ENCODE assay signal across 8 cellular contexts in genomic region chr2:127067620-127068350, GRCh38. TPM values are rescaled to one million over a fixed set of nuclear protein-coding genes. Genes with fewer than 3 reads are reported as not detected.
DNase-seq lines count a peak whose midpoint lies in the region; ATAC-seq, FAIRE-seq and TF ChIP-seq lines count a peak whose summit lies in the region.

No MANE protein-coding gene starts in this region.

- H3K4me3 Mint-ChIP-seq in activated CD4-positive, alpha-beta T cell treated with anti-CD3 and anti-CD28 coated beads, Interleukin-2, amount 10 ng/mL, durations not matched to agents 24 days and 14 days: no peak overlapping the region
- H3K4me3 Mint-ChIP-seq in chondrocyte (ENCODE audit: unreplicated experiment): no peak overlapping the region

- 45% methylated on average over 19 of the region's 19 CpGs for WGBS in liver

- POLR2A ChIA-PET in A673 (lab: Charles Lee; ENCODE audit: low non-redundant PET): no interaction called here

- peak; percentile 95 for FAIRE-seq in GM12891 (lab: Jason Lieb, UNC)

- DNase-seq in A673 (ENCODE audit: low spot score) (peak; percentile 68), GM12891 (ENCODE audit: insufficient read length, low spot score) (peak; percentile 88), MG63 (peak; percentile 45), chondrocyte (ENCODE audit: low spot score) (no peak)
- peak; percentile 89 for DNase-seq in activated CD4-positive, alpha-beta T cell treated with anti-CD3 and anti-CD28 coated beads, Interleukin-2, amount 10 ng/mL, durations not matched to agents 24 days and 14 days
- peak in 2 of 3 donors; percentile 56 to 67 for DNase-seq in stimulated activated CD4-positive, alpha-beta T cell treated with anti-CD3 and anti-CD28 coated beads, TNF-alpha, amount 100 ng/mL, for 48 hours (ENCODE audit: low read depth in 3 of 3)

- H3K9me3 ChIP-seq in A673 (ENCODE audit: low read depth, low read length, poor library complexity, severe bottlenecking) (no peaks in the 10 kb centered on the region), MG63 (no peaks in the 10 kb centered on the region), liver (ENCODE audit: control insufficient read depth in 4 of 4, low read length in 3 of 4) (no peaks in the 10 kb centered on the region)

- no peak for TF ChIP-seq POLR2A in GM12891 (IDR thresholded peaks at IDR 0.05; ENCODE audit: low read depth, low read length)

- no peak overlapping the region for H3K9ac ChIP-seq in liver (ENCODE audit: low read depth in 1 of 2, low read length in 2 of 2)

- no peaks in the 10 kb centered on the region for H3K9me3 Mint-ChIP-seq in activated CD4-positive, alpha-beta T cell treated with anti-CD3 and anti-CD28 coated beads, Interleukin-2, amount 10 ng/mL, durations not matched to agents 24 days and 14 days
- no peaks in the 10 kb centered on the region for H3K9me3 Mint-ChIP-seq in chondrocyte (ENCODE audit: low read depth)

- CTCF ChIA-PET in A673 (lab: Charles Lee): interaction anchor here (0.5 to 1.0 kb wide), 6 partner anchors 9 to 508 kb away, joined by 3 to 15 read pairs (median 3); no protein-coding TSS in a partner anchor

- no peak for ATAC-seq in GM21515 (IDR thresholded peaks at IDR 0.05; ENCODE audit: unreplicated experiment)

- H3K4me1 ChIP-seq in A673 (ENCODE audit: insufficient read depth, low read length, poor library complexity, severe bottlenecking) (peaks cover 11% of the 10 kb centered on the region), liver (ENCODE audit: control insufficient read depth in 4 of 4, insufficient read depth in 4 of 4, low read length in 3 of 4) (peaks cover 3 to 10% (median 5%) of the 10 kb centered on the region in 4 donors)

- TF ChIP-seq CTCF in A673 (conservative IDR thresholded peaks at IDR 0.05; ENCODE audit: low read depth, low read length): peak; percentile 90
- peak; percentile 88 for TF ChIP-seq CTCF in chondrocyte (IDR thresholded peaks at IDR 0.05)
- peak; percentile 82 for TF ChIP-seq CTCF in liver (IDR thresholded peaks at IDR 0.05; ENCODE audit: low read depth, low read length, missing input control)

- no peak overlapping the region for H3K27ac ChIP-seq in A673 (ENCODE audit: low read depth, low read length, poor library complexity, severe bottlenecking)
- peak overlapping the region; percentile 3 to 44 for H3K27ac ChIP-seq in liver (ENCODE audit: low read depth in 1 of 2, low read length in 2 of 2)

- peaks cover 33% of the 10 kb centered on the region for H3K36me3 Mint-ChIP-seq in activated CD4-positive, alpha-beta T cell treated with anti-CD3 and anti-CD28 coated beads, Interleukin-2, amount 10 ng/mL, durations not matched to agents 24 days and 14 days (ENCODE audit: low read depth)
- H3K36me3 Mint-ChIP-seq in chondrocyte (ENCODE audit: low read depth): peaks cover 6% of the 10 kb centered on the region

- H3K27me3 Mint-ChIP-seq in activated CD4-positive, alpha-beta T cell treated with anti-CD3 and anti-CD28 coated beads, Interleukin-2, amount 10 ng/mL, durations not matched to agents 24 days and 14 days: no peaks in the 10 kb centered on the region
- no peaks in the 10 kb centered on the region for H3K27me3 Mint-ChIP-seq in chondrocyte (ENCODE audit: low read depth)

- peaks cover 18% of the 10 kb centered on the region for H3K4me1 Mint-ChIP-seq in activated CD4-positive, alpha-beta T cell treated with anti-CD3 and anti-CD28 coated beads, Interleukin-2, amount 10 ng/mL, durations not matched to agents 24 days and 14 days
- H3K4me1 Mint-ChIP-seq in chondrocyte (ENCODE audit: low read depth): peaks cover 36% of the 10 kb centered on the region

- peak overlapping the region; percentile 45 for H3K27ac Mint-ChIP-seq in activated CD4-positive, alpha-beta T cell treated with anti-CD3 and anti-CD28 coated beads, Interleukin-2, amount 10 ng/mL, durations not matched to agents 24 days and 14 days
- peak overlapping the region; percentile 37 for H3K27ac Mint-ChIP-seq in chondrocyte (ENCODE audit: unreplicated experiment)

- H3K4me3 ChIP-seq in A673 (ENCODE audit: low read depth, low read length, poor library complexity, severe bottlenecking) (no peak overlapping the region), MG63 (no peak overlapping the region), liver (ENCODE audit: low read depth in 1 of 3, low read length in 3 of 3) (no peak overlapping the region)

- TF ChIP-seq RAD21 in liver (IDR thresholded peaks at IDR 0.05): peak; percentile 86 to 91

- no peaks in the 10 kb centered on the region for H3K36me3 ChIP-seq in A673 (ENCODE audit: insufficient read depth, low read length, poor library complexity, severe bottlenecking)
- peaks cover under 1% of the 10 kb centered on the region for H3K36me3 ChIP-seq in MG63
- peaks cover 0 to 13% (median 1%) of the 10 kb centered on the region in 4 donors for H3K36me3 ChIP-seq in liver (ENCODE audit: control insufficient read depth in 4 of 4, insufficient read depth in 3 of 4, low read depth in 1 of 4, low read length in 3 of 4)

- intact Hi-C loops in A673 (cut with micrococcal nuclease; ENCODE audit: unreplicated experiment): loop anchor here (5.0 kb wide), 1 partner anchor 105 kb away; no protein-coding TSS in a partner anchor
- intact Hi-C loops in activated CD4-positive, alpha-beta T cell treated with anti-CD3 and anti-CD28 coated beads, Interleukin-2, amount 10 ng/mL, durations not matched to agents 24 days and 14 days (cut with micrococcal nuclease): loop anchor here (1.0 kb wide), 1 partner anchor 40 kb away; the partner anchor contains the start of gene BIN1

- H3K27me3 ChIP-seq in A673 (replicated peaks; ENCODE audit: insufficient read depth, low read depth, low read length, poor library complexity): no peaks in the 10 kb centered on the region
- no peaks in the 10 kb centered on the region for H3K27me3 ChIP-seq in MG63
- no peaks in the 10 kb centered on the region for H3K27me3 ChIP-seq in liver (ENCODE audit: control insufficient read depth in 4 of 4, insufficient read depth in 4 of 4, low read length in 3 of 4)

- no TSS peak for BruUV-seq in A673 (replicated peaks; lab: Mats Ljungman, UMichigan)

TF ChIP-seq in GM12891, 5 proteins besides CTCF, POLR2A, EP300 and RAD21:
- no peak for TF ChIP-seq SPI1 (IDR thresholded peaks at IDR 0.05; ENCODE audit: low read depth, low read length)
- TF ChIP-seq TAF1 (IDR thresholded peaks at IDR 0.05; ENCODE audit: low read depth, low read length): no peak
- no peak for TF ChIP-seq POU2F2 (IDR thresholded peaks at IDR 0.05; ENCODE audit: low read depth, low read length)
TF ChIP-seq in GM12891: peak in this region for 0.

TF ChIP-seq in liver, 16 proteins besides CTCF, POLR2A, EP300 and RAD21 (continues in another document):
- peak in 1 of 2 donors; percentile 80 for TF ChIP-seq GABPA (IDR thresholded peaks at IDR 0.05 in 1 of 2, conservative IDR thresholded peaks at IDR 0.05 in 1 of 2)
- no peak for TF ChIP-seq FOXA2 (IDR thresholded peaks at IDR 0.05)
- TF ChIP-seq SP1 (IDR thresholded peaks at IDR 0.05): peak; percentile 55
- TF ChIP-seq HNF4A (conservative IDR thresholded peaks at IDR 0.05): peak; percentile 42 to 65
- TF ChIP-seq NR2F2 (IDR thresholded peaks at IDR 0.05): peak; percentile 65
- TF ChIP-seq HNF4G (IDR thresholded peaks at IDR 0.05): no peak
- TF ChIP-seq YY1 (IDR thresholded peaks at IDR 0.05): no peak
- TF ChIP-seq, protein P1, sequence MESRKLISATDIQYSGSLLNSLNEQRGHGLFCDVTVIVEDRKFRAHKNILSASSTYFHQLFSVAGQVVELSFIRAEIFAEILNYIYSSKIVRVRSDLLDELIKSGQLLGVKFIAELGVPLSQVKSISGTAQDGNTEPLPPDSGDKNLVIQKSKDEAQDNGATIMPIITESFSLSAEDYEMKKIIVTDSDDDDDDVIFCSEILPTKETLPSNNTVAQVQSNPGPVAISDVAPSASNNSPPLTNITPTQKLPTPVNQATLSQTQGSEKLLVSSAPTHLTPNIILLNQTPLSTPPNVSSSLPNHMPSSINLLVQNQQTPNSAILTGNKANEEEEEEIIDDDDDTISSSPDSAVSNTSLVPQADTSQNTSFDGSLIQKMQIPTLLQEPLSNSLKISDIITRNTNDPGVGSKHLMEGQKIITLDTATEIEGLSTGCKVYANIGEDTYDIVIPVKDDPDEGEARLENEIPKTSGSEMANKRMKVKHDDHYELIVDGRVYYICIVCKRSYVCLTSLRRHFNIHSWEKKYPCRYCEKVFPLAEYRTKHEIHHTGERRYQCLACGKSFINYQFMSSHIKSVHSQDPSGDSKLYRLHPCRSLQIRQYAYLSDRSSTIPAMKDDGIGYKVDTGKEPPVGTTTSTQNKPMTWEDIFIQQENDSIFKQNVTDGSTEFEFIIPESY (IDR thresholded peaks at IDR 0.05): no peak
- TF ChIP-seq FOXA1 (IDR thresholded peaks at IDR 0.05): no peak
- peak; percentile 55 to 70 for TF ChIP-seq RXRA (IDR thresholded peaks at IDR 0.05)
- no peak for TF ChIP-seq JUND (IDR thresholded peaks at IDR 0.05)
- no peak for TF ChIP-seq MAX (IDR thresholded peaks at IDR 0.05)

RNA-seq across cellular contexts. Expression of gene BIN1, which starts 39.2 kb away (rescaled TPM):
- total RNA-seq in A673 (2021): 34.1 and 36.2 TPM in 2 replicates
- polyA plus RNA-seq in GM12891 (2012; ENCODE audit: low read depth, missing spikeins): 37.7 TPM
- total RNA-seq in MG63 (2014; rRNA removed; shearing (Covaris generic); ENCODE audit: low replicate concordance): 33.7 and 50.8 TPM in 2 replicates
- 38.3 and 39.7 TPM in 2 replicates for total RNA-seq in activated CD4-positive, alpha-beta T cell treated with anti-CD3 and anti-CD28 coated beads, Interleukin-2, amount 10 ng/mL, durations not matched to agents 24 days and 14 days
- total RNA-seq in chondrocyte: 40.0 to 64.0 TPM (median 63.6 TPM) in 3 replicates
- total RNA-seq in liver: 10 to 100 TPM; 16.7 to 21.5 TPM
- polyA plus RNA-seq in liver: 10 to 100 TPM; 13.3 TPM
